12 cellular contexts compared by ENCODE assay signal in genomic region chr19:50772408-50773311, GRCh38. TPM values are rescaled to one million over a fixed set of nuclear protein-coding genes. Genes with fewer than 3 reads are reported as not detected.
DNase-seq lines count a peak whose midpoint lies in the region; ATAC-seq, FAIRE-seq and TF ChIP-seq lines count a peak whose summit lies in the region.
"Had no signal": no experiment of that assay in that cellular context is flagged by ENCODE, and none has a peak within 500 bp of the region (broad histone marks: within the 10 kb centered on the region; RNA-seq: fewer than 3 reads in every experiment).

No MANE protein-coding gene starts in this region.

- no peak overlapping the region for H3K56ac ChIP-seq in IMR-90 (ENCODE audit: extremely low read depth, insufficient read depth, low read length)

- H3K4me3 ChIP-seq in IMR-90 (ENCODE audit: insufficient read depth, low read depth, low read length) (no peak overlapping the region), OCI-LY7 (ENCODE audit: low read depth, low read length, poor library complexity, severe bottlenecking) (no peak overlapping the region), lower lobe of right lung (no peak overlapping the region)

- no peak overlapping the region for H3K4ac ChIP-seq in IMR-90 (ENCODE audit: low read depth, low read length)

- no peak overlapping the region for H3K9ac ChIP-seq in IMR-90 (ENCODE audit: low read depth, low read length)

- H2AFZ ChIP-seq in IMR-90 (replicated peaks; ENCODE audit: low read length, poor library complexity) (no peak overlapping the region), OCI-LY7 (ENCODE audit: low read length) (peak overlapping the region; percentile 69)

- H3K23ac ChIP-seq in IMR-90 (ENCODE audit: low read depth, low read length), result no peak overlapping the region

- no peak overlapping the region for H3K14ac ChIP-seq in IMR-90 (replicated peaks; ENCODE audit: low read depth, low read length)

- no peaks in the 10 kb centered on the region for H3K9me1 ChIP-seq in IMR-90 (ENCODE audit: insufficient read depth, low read length)

- no peak for FAIRE-seq in H54 (lab: Jason Lieb, UNC)

- H3K4me1 ChIP-seq in IMR-90 (ENCODE audit: control insufficient read depth, insufficient read depth, low read length) (no peaks in the 10 kb centered on the region), OCI-LY7 (ENCODE audit: insufficient read depth, low read length, poor library complexity, severe bottlenecking) (no peaks in the 10 kb centered on the region), lower lobe of right lung (no peaks in the 10 kb centered on the region)
- H3K4me1 ChIP-seq: foreskin keratinocyte had no signal

- TF ChIP-seq RAD21 in IMR-90 (IDR thresholded peaks at IDR 0.05; ENCODE audit: low read length), result no peak

- no peak for TF ChIP-seq CTCF in IMR-90 (conservative IDR thresholded peaks at IDR 0.05; ENCODE audit: low read depth, low read length)
- no peak for TF ChIP-seq CTCF in OCI-LY7 (conservative IDR thresholded peaks at IDR 0.05; ENCODE audit: low read length)
- no peak for TF ChIP-seq CTCF in lower lobe of right lung (IDR thresholded peaks at IDR 0.05)

- DNase-seq in IMR-90 (peak; percentile 24), OCI-LY7 (ENCODE audit: low spot score) (peak; percentile 62), iPS-NIHi7 (ENCODE audit: extremely low spot score) (peak; percentile 36), lower lobe of right lung (no peak), H54 (ENCODE audit: insufficient read length, low spot score) (no peak)
- DNase-seq: activated effector memory CD4-positive, alpha-beta T cell treated with anti-CD3 and anti-CD28 coated beads, Interleukin-2, amount 50 U/mL, for 16 hours; foreskin keratinocyte; NCI-H2107; stimulated activated naive CD4-positive, alpha-beta T cell treated with Interleukin-2 at 50 U/mL for 16 hours had no signal

- no peaks in the 10 kb centered on the region for H3K79me1 ChIP-seq in IMR-90 (ENCODE audit: low read depth in 1 of 2, low read length in 2 of 2)

- CTCF ChIA-PET in IMR-90 (lab: Yijun Ruan, JAX), result interaction anchor here (1.0 kb wide), 1 partner anchor 48 kb away, joined by 3 read pairs; no protein-coding TSS in a partner anchor
- CTCF ChIA-PET in OCI-LY7 (lab: Charles Lee; ENCODE audit: unreplicated experiment), result no interaction called here

- no peak overlapping the region for H4K91ac ChIP-seq in IMR-90 (ENCODE audit: insufficient read depth, low read depth, low read length)

- no peak overlapping the region for H2BK15ac ChIP-seq in IMR-90 (ENCODE audit: low read depth, low read length)

- no peaks in the 10 kb centered on the region for H3K9me3 ChIP-seq in IMR-90 (ENCODE audit: control insufficient read depth, insufficient read depth, low read length)
- H3K9me3 ChIP-seq in OCI-LY7 (ENCODE audit: low read length), result peaks cover 6% of the 10 kb centered on the region; the same call in 1 of the 2 replicates
- H3K9me3 ChIP-seq in lower lobe of right lung, result peaks cover 7% of the 10 kb centered on the region

- no peak overlapping the region for H2AK9ac ChIP-seq in IMR-90 (replicated peaks; ENCODE audit: low read depth, low read length, poor library complexity)

- H3K79me2 ChIP-seq in OCI-LY7 (ENCODE audit: insufficient read depth, low read depth, low read length), result no peaks in the 10 kb centered on the region

- H2BK5ac ChIP-seq in IMR-90 (ENCODE audit: low read depth, low read length, poor library complexity, severe bottlenecking), result no peak overlapping the region

- in situ Hi-C loops in IMR-90 (cut with MboI; ENCODE audit: low sequenced_read_pairs), result no loop called here

- H4K20me1 ChIP-seq in IMR-90 (ENCODE audit: insufficient read depth, low read length) (no peaks in the 10 kb centered on the region), OCI-LY7 (ENCODE audit: insufficient read depth, low read length) (no peaks in the 10 kb centered on the region)

- H3K36me3 ChIP-seq in IMR-90 (ENCODE audit: control insufficient read depth, insufficient read depth, low read length) (no peaks in the 10 kb centered on the region), OCI-LY7 (ENCODE audit: insufficient read depth, low read length) (no peaks in the 10 kb centered on the region), lower lobe of right lung (no peaks in the 10 kb centered on the region)

- H4K8ac ChIP-seq in IMR-90 (ENCODE audit: low read depth in 2 of 2, low read length in 2 of 2), result no peak overlapping the region

- TF ChIP-seq POLR2A in IMR-90 (IDR thresholded peaks at IDR 0.05; ENCODE audit: low read depth, low read length) (no peak), H54 (IDR thresholded peaks at IDR 0.05; ENCODE audit: low read depth, low read length) (no peak)

- H3K27ac ChIP-seq in IMR-90 (ENCODE audit: insufficient read depth, low read length) (no peak overlapping the region), OCI-LY7 (ENCODE audit: low read depth, low read length, poor library complexity, severe bottlenecking) (no peak overlapping the region), lower lobe of right lung (no peak overlapping the region)
- H3K27ac ChIP-seq: foreskin keratinocyte had no signal

- ATAC-seq in IMR-90 (ENCODE audit: low read depth) (no peak), lower lobe of right lung (no peak)
- ATAC-seq: activated CD4-positive, CD25-positive, alpha-beta regulatory T cell treated with anti-CD3 and anti-CD28 coated beads, Interleukin-2, amount 50 U/mL, for 24 hours; foreskin keratinocyte; left lobe of liver; Right ventricle myocardium inferior had no signal

- no peak overlapping the region for H2BK20ac ChIP-seq in IMR-90 (ENCODE audit: low read depth, low read length)

- no TSS peak for BruUV-seq in IMR-90 (replicated peaks; lab: Mats Ljungman, UMichigan)
- no TSS peak for BruUV-seq in OCI-LY7 (replicated peaks; lab: Mats Ljungman, UMichigan)

- POLR2A ChIA-PET in IMR-90 (lab: Charles Lee; ENCODE audit: unreplicated experiment) (no interaction called here), OCI-LY7 (lab: Charles Lee) (interaction anchor here (0.7 kb wide), 1 partner anchor 10 kb away, joined by 3 read pairs; no protein-coding TSS in a partner anchor)

- H4K5ac ChIP-seq in IMR-90 (ENCODE audit: low read depth, low read length), result no peak overlapping the region

- WGBS in IMR-90 (ENCODE audit: extremely low coverage in 2 of 2, insufficient read length in 1 of 2), 2 experiments, result 86% methylated on average over 1 of the region's 6 CpGs; no CpG with 5 or more reads in 1 of the 2 experiments

- H2BK120ac ChIP-seq in IMR-90 (ENCODE audit: low read depth, low read length), result no peak overlapping the region

- intact Hi-C loops in IMR-90 (cut with micrococcal nuclease) (no loop called here), OCI-LY7 (cut with micrococcal nuclease; ENCODE audit: unreplicated experiment) (no loop called here), lower lobe of right lung (cut with DNase I) (no loop called here)

- H3K27me3 ChIP-seq in IMR-90 (ENCODE audit: control insufficient read depth, insufficient read depth, low read length) (peaks cover 4% of the 10 kb centered on the region), lower lobe of right lung (ENCODE audit: low read depth) (peaks cover 50% of the 10 kb centered on the region)

- no peak overlapping the region for H3K18ac ChIP-seq in IMR-90 (ENCODE audit: low read depth, low read length)

- H3K4me2 ChIP-seq in IMR-90 (ENCODE audit: low read depth, low read length) (no peak overlapping the region), OCI-LY7 (ENCODE audit: low read length) (no peak overlapping the region)

- H2AK5ac ChIP-seq in IMR-90 (ENCODE audit: low read depth, low read length), result no peak overlapping the region

- dilution Hi-C loops in IMR-90 (cut with HindIII; ENCODE audit: low sequenced_read_pairs, unreplicated experiment), result no loop called here

- H3K9me2 ChIP-seq in OCI-LY7 (ENCODE audit: insufficient read depth, low read length), result no peaks in the 10 kb centered on the region

TF ChIP-seq in IMR-90, 13 proteins besides CTCF, POLR2A, EP300 and RAD21 (continues in another document):
- no peak for TF ChIP-seq MAFK (IDR thresholded peaks at IDR 0.05; ENCODE audit: low read depth, low read length)

RNA-seq across cellular contexts. Expression of gene GPR32, which starts 2.4 kb away (rescaled TPM):
- total RNA-seq in IMR-90 (2012; rRNA removed) (not detected in 2 replicates), OCI-LY7 (2022) (not detected in 2 replicates), lower lobe of right lung (not detected)
- not detected in 2 replicates for polyA plus RNA-seq in IMR-90 (2012; rRNA removed)
- polyA plus RNA-seq in IMR-90 (2012; cell fraction: cytosol; rRNA removed), result not detected in 2 replicates
- not detected in 2 replicates for polyA plus RNA-seq in IMR-90 (2012; cell fraction: nucleus; rRNA removed; ENCODE audit: low replicate concordance)
- not detected in 2 replicates for total RNA-seq in OCI-LY7 (2014; rRNA removed; shearing (Covaris generic))
- total RNA-seq: foreskin keratinocyte, left lobe of liver, Right ventricle myocardium inferior had no signal
- polyA plus RNA-seq: foreskin keratinocyte had no signal

RNA-seq across cellular contexts. Expression of gene ACP4, which starts 17.6 kb away (rescaled TPM):
- total RNA-seq in IMR-90 (2012; rRNA removed), result not detected in 2 replicates
- not detected in 2 replicates for polyA plus RNA-seq in IMR-90 (2012; rRNA removed)
- not detected in 2 replicates for polyA plus RNA-seq in IMR-90 (2012; cell fraction: cytosol; rRNA removed)
- polyA plus RNA-seq in IMR-90 (2012; cell fraction: nucleus; rRNA removed; ENCODE audit: low replicate concordance), result not detected in 2 replicates
- not detected in 2 replicates for total RNA-seq in OCI-LY7 (2014; rRNA removed; shearing (Covaris generic))
- not detected in 2 replicates for total RNA-seq in OCI-LY7 (2022)
- not detected for total RNA-seq in lower lobe of right lung
- total RNA-seq: foreskin keratinocyte, left lobe of liver, Right ventricle myocardium inferior had no signal
- polyA plus RNA-seq: foreskin keratinocyte had no signal

RNA-seq across cellular contexts. Expression of gene CLEC11A, which starts 49.5 kb away (rescaled TPM):
- 17.0 and 19.2 TPM in 2 replicates for total RNA-seq in IMR-90 (2012; rRNA removed)
- polyA plus RNA-seq in IMR-90 (2012; rRNA removed), result 152 and 223 TPM in 2 replicates
- 190 and 348 TPM in 2 replicates for polyA plus RNA-seq in IMR-90 (2012; cell fraction: cytosol; rRNA removed)
- 394 and 1,182 TPM in 2 replicates for polyA plus RNA-seq in IMR-90 (2012; cell fraction: nucleus; rRNA removed; ENCODE audit: low replicate concordance)
- total RNA-seq in OCI-LY7 (2014; rRNA removed; shearing (Covaris generic)), result 1.0 and 2.0 TPM in 2 replicates
- 4.2 and 4.5 TPM in 2 replicates for total RNA-seq in OCI-LY7 (2022)
- total RNA-seq in lower lobe of right lung, result 9.8 TPM

RNA-seq across cellular contexts. Expression of gene KLK1, which starts 50.9 kb away (rescaled TPM):
- total RNA-seq in IMR-90 (2012; rRNA removed) (not detected in 2 replicates), OCI-LY7 (2022) (3.4 and 5.1 TPM in 2 replicates), lower lobe of right lung (1.9 TPM)
- polyA plus RNA-seq in IMR-90 (2012; rRNA removed), result not detected in 2 replicates
- polyA plus RNA-seq in IMR-90 (2012; cell fraction: cytosol; rRNA removed), result not detected in 2 replicates
- polyA plus RNA-seq in IMR-90 (2012; cell fraction: nucleus; rRNA removed; ENCODE audit: low replicate concordance), result 0.12 TPM in 1 of 2 replicates, not detected in the other
- total RNA-seq in OCI-LY7 (2014; rRNA removed; shearing (Covaris generic)), result not detected in 2 replicates

RNA-seq across cellular contexts. Expression of gene SHANK1, which starts 53.1 kb away (rescaled TPM):
- total RNA-seq in IMR-90 (2012; rRNA removed) (4.7 and 6.1 TPM in 2 replicates), OCI-LY7 (2022) (10.7 and 13.1 TPM in 2 replicates), lower lobe of right lung (0.71 TPM)
- polyA plus RNA-seq in IMR-90 (2012; rRNA removed), result 6.7 and 7.6 TPM in 2 replicates
- polyA plus RNA-seq in IMR-90 (2012; cell fraction: cytosol; rRNA removed), result 3.5 and 7.3 TPM in 2 replicates
- polyA plus RNA-seq in IMR-90 (2012; cell fraction: nucleus; rRNA removed; ENCODE audit: low replicate concordance), result 20.6 and 30.1 TPM in 2 replicates
- 0.03 TPM in 2 replicates for total RNA-seq in OCI-LY7 (2014; rRNA removed; shearing (Covaris generic))

Comparison
In these comparisons a context has a peak if more than half of its experiments do, and no peak if none do; other contexts are left out.
1. DNase-seq: peak in IMR-90 (single experiment), OCI-LY7 (single experiment) and iPS-NIHi7 (single experiment); none in lower lobe of right lung (single experiment) and H54 (single experiment).